16 cellular contexts compared by ENCODE assay signal in the genomic region with DNA sequence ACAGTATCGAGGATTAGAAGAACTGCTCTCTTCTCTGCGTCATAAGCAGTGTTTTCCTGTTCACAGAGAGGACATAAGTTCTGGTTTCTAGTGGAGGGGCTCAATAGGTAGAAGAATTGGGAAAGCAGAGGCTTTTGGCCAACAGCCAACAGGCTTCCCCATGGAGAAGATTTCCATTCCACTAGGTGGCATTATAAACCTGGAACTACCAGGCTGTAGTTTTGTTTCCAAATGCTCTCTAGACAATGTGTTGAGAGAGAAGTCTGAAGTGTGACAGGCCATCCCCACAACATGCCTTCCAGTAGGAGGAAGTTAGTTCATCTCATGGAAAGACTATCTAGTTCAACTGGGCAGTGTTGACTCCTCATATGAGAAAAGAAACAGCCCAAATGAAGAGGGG.
A peak's percentile ranks its signal among the peaks of the same experiment; 100 is the strongest.
DNase-seq lines count a peak whose midpoint lies in the region; TF ChIP-seq lines count a peak whose summit lies in the region.
"Had no signal": no experiment of that assay in that cellular context is flagged by ENCODE, and none has a peak within 500 bp of the region (broad histone marks: within the 10 kb centered on the region; RNA-seq: fewer than 3 reads in every experiment).

No MANE protein-coding gene starts in this region.

- no peaks in the 10 kb centered on the region for H3K27me3 Mint-ChIP-seq in activated naive CD8-positive, alpha-beta T cell treated with anti-CD3 and anti-CD28 coated beads for 36 hours
- H3K27me3 Mint-ChIP-seq in glutamatergic neuron (ENCODE audit: unreplicated experiment): peaks cover 4% of the 10 kb centered on the region

- no peaks in the 10 kb centered on the region for H3K79me2 ChIP-seq in SK-N-SH (ENCODE audit: insufficient read depth)

- TF ChIP-seq CTCF in BE2C (IDR thresholded peaks at IDR 0.05; ENCODE audit: low read depth, low read length): peak; percentile 49
- TF ChIP-seq CTCF in SK-N-SH (IDR thresholded peaks at IDR 0.05): peak; percentile 41
- TF ChIP-seq CTCF in glutamatergic neuron (IDR thresholded peaks at IDR 0.05; ENCODE audit: partially characterized antibody, unreplicated experiment): no peak

- H4K20me1 ChIP-seq in SK-N-SH (ENCODE audit: insufficient read depth): no peaks in the 10 kb centered on the region

- peak; percentile 27 for TF ChIP-seq RAD21 in SK-N-SH (IDR thresholded peaks at IDR 0.05; ENCODE audit: low read length)

- no peaks in the 10 kb centered on the region for H3K9me3 ChIP-seq in BE2C
- H3K9me3 ChIP-seq in SK-N-SH: no peaks in the 10 kb centered on the region
- H3K9me3 ChIP-seq: pancreas had no signal

- H2AFZ ChIP-seq in SK-N-SH (ENCODE audit: low read depth): no peak overlapping the region

- no peak overlapping the region for H3K4me2 ChIP-seq in SK-N-SH

- H3K9me3 Mint-ChIP-seq in activated naive CD8-positive, alpha-beta T cell treated with anti-CD3 and anti-CD28 coated beads for 36 hours: no peaks in the 10 kb centered on the region
- peaks cover 1% of the 10 kb centered on the region for H3K9me3 Mint-ChIP-seq in glutamatergic neuron (ENCODE audit: unreplicated experiment)

- POLR2A ChIA-PET in HEK293T (lab: Yijun Ruan, JAX) (no interaction called here), SK-N-SH (lab: Yijun Ruan, JAX) (no interaction called here)

- intact Hi-C loops in posterior vena cava (cut with DNase I): no loop called here

- no peaks in the 10 kb centered on the region for H3K4me1 Mint-ChIP-seq in activated naive CD8-positive, alpha-beta T cell treated with anti-CD3 and anti-CD28 coated beads for 36 hours
- H3K4me1 Mint-ChIP-seq in glutamatergic neuron (ENCODE audit: low read depth, unreplicated experiment): no peaks in the 10 kb centered on the region

- H3K36me3 Mint-ChIP-seq in activated naive CD8-positive, alpha-beta T cell treated with anti-CD3 and anti-CD28 coated beads for 36 hours: no peaks in the 10 kb centered on the region
- H3K36me3 Mint-ChIP-seq in glutamatergic neuron (ENCODE audit: unreplicated experiment): peaks cover 18% of the 10 kb centered on the region

- H3K27me3 ChIP-seq in BE2C (no peaks in the 10 kb centered on the region), SK-N-SH (ENCODE audit: insufficient read depth) (no peaks in the 10 kb centered on the region)
- H3K27me3 ChIP-seq: pancreas had no signal

- H3K4me3 Mint-ChIP-seq in activated naive CD8-positive, alpha-beta T cell treated with anti-CD3 and anti-CD28 coated beads for 36 hours: no peak overlapping the region
- no peak overlapping the region for H3K4me3 Mint-ChIP-seq in glutamatergic neuron (ENCODE audit: unreplicated experiment)
- H3K4me3 Mint-ChIP-seq: activated naive CD4-positive, alpha-beta T cell treated with anti-CD3 and anti-CD28 coated beads for 36 hours had no signal

- no peaks in the 10 kb centered on the region for H3F3A ChIP-seq in SK-N-SH (replicated peaks; ENCODE audit: insufficient read depth)

- no peak for TF ChIP-seq EP300 in SK-N-SH (IDR thresholded peaks at IDR 0.05; ENCODE audit: borderline replicate concordance in 1 of 2, low read depth in 1 of 2, low read length in 1 of 2)

- peak; percentile 24 for DNase-seq in BE2C
- DNase-seq in HEK293T (ENCODE audit: extremely low spot score): peak; percentile 10
- DNase-seq in SK-N-SH: peak; percentile 5
- DNase-seq in glomerular visceral epithelial cell (ENCODE audit: extremely low spot score): peak; percentile 11
- DNase-seq in NOMO-1 treated with DMSO at 0.1 percent for 48 hours (lab: John Stamatoyannopoulos, UW; ENCODE audit: unreplicated experiment): no peak
- DNase-seq in activated naive CD8-positive, alpha-beta T cell treated with anti-CD3 and anti-CD28 coated beads for 36 hours: no peak
- DNase-seq in glutamatergic neuron: no peak
- DNase-seq in posterior vena cava (ENCODE audit: low spot score): no peak
- DNase-seq: activated CD4-positive, alpha-beta T cell treated with anti-CD3 and anti-CD28 coated beads, Interleukin-2, amount 50 U/mL, for 4 hours; activated naive CD4-positive, alpha-beta T cell treated with anti-CD3 and anti-CD28 coated beads for 36 hours; Kasumi-1; NCI-H510A treated with DMSO at 0.1 percent for 48 hours; stimulated activated CD4-positive, alpha-beta T cell treated with anti-CD3 and anti-CD28 coated beads, Interleukin-2, amount 100 ng/mL, for 48 hours; stimulated activated naive CD8-positive, alpha-beta T cell treated with anti-CD3 and anti-CD28 coated beads, Interleukin-15, Interleukin-2, amounts not matched to agents 100 U/mL and 50 U/mL, for 24 hours had no signal

- 25% methylated on average over 2 of the region's 2 CpGs for WGBS in SK-N-SH (ENCODE audit: low lambda C conversion rate)

- no peak overlapping the region for H3K9ac ChIP-seq in SK-N-SH

- H3K36me3 ChIP-seq in BE2C (no peaks in the 10 kb centered on the region), SK-N-SH (replicated peaks in 1 of 2; ENCODE audit: control insufficient read depth in 1 of 2, insufficient read depth in 2 of 2, low read length in 1 of 2) (no peaks in the 10 kb centered on the region)
- H3K36me3 ChIP-seq: pancreas had no signal

- H3K27ac Mint-ChIP-seq in activated naive CD8-positive, alpha-beta T cell treated with anti-CD3 and anti-CD28 coated beads for 36 hours: no peak overlapping the region
- no peak overlapping the region for H3K27ac Mint-ChIP-seq in glutamatergic neuron (ENCODE audit: unreplicated experiment)
- H3K27ac Mint-ChIP-seq: activated naive CD4-positive, alpha-beta T cell treated with anti-CD3 and anti-CD28 coated beads for 36 hours had no signal

- H3K4me1 ChIP-seq in BE2C: no peaks in the 10 kb centered on the region
- H3K4me1 ChIP-seq in SK-N-SH (ENCODE audit: control insufficient read depth in 1 of 2, insufficient read depth in 2 of 2, low read depth in 1 of 2, low read length in 1 of 2): no peaks in the 10 kb centered on the region; a peak in 1 of 4 replicates
- H3K4me1 ChIP-seq: pancreas had no signal

- no peak overlapping the region for H3K4me3 ChIP-seq in BE2C (ENCODE audit: low read depth, low read length)
- no peak overlapping the region for H3K4me3 ChIP-seq in SK-N-SH (ENCODE audit: low read depth in 2 of 2, low read length in 1 of 2)
- H3K4me3 ChIP-seq: lung, pancreas had no signal

- CTCF ChIA-PET in HEK293T (lab: Yijun Ruan, JAX) (interaction anchor here (0.6 kb wide), 1 partner anchor 125 kb away, joined by 3 read pairs; no protein-coding TSS in a partner anchor), SK-N-SH (lab: Yijun Ruan, JAX) (no interaction called here)

- H3K9me2 ChIP-seq in SK-N-SH: no peaks in the 10 kb centered on the region

- H3K27ac ChIP-seq in SK-N-SH (ENCODE audit: low read depth in 2 of 2, low read length in 1 of 2): no peak overlapping the region
- H3K27ac ChIP-seq: pancreas had no signal

TF ChIP-seq in HEK293T, 16 proteins besides CTCF, POLR2A, EP300 and RAD21:
- TF ChIP-seq ZNF384 (IDR thresholded peaks at IDR 0.05) (no peak), TARDBP (IDR thresholded peaks at IDR 0.05) (no peak), ARNT (IDR thresholded peaks at IDR 0.05) (no peak), SP1 (IDR thresholded peaks at IDR 0.05) (no peak), HDGF (IDR thresholded peaks at IDR 0.05; ENCODE audit: borderline replicate concordance) (no peak)
- TF ChIP-seq, protein P1, sequence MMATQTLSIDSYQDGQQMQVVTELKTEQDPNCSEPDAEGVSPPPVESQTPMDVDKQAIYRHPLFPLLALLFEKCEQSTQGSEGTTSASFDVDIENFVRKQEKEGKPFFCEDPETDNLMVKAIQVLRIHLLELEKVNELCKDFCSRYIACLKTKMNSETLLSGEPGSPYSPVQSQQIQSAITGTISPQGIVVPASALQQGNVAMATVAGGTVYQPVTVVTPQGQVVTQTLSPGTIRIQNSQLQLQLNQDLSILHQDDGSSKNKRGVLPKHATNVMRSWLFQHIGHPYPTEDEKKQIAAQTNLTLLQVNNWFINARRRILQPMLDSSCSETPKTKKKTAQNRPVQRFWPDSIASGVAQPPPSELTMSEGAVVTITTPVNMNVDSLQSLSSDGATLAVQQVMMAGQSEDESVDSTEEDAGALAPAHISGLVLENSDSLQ (IDR thresholded peaks at IDR 0.05): no peak
TF ChIP-seq in HEK293T: peak in this region for 0.

TF ChIP-seq in SK-N-SH, 30 proteins besides CTCF, POLR2A, EP300 and RAD21:
- TF ChIP-seq RXRA (IDR thresholded peaks at IDR 0.05; ENCODE audit: borderline replicate concordance, low read depth): no peak
- TF ChIP-seq NFIC (IDR thresholded peaks at IDR 0.05; ENCODE audit: borderline replicate concordance): peak; percentile 42; the same call in 1 of the 2 replicates
- no peak for TF ChIP-seq GATA2 (CRISPR knock-in tag; IDR thresholded peaks at IDR 0.05)
- TF ChIP-seq, protein P2, sequence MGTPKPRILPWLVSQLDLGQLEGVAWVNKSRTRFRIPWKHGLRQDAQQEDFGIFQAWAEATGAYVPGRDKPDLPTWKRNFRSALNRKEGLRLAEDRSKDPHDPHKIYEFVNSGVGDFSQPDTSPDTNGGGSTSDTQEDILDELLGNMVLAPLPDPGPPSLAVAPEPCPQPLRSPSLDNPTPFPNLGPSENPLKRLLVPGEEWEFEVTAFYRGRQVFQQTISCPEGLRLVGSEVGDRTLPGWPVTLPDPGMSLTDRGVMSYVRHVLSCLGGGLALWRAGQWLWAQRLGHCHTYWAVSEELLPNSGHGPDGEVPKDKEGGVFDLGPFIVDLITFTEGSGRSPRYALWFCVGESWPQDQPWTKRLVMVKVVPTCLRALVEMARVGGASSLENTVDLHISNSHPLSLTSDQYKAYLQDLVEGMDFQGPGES (IDR thresholded peaks at IDR 0.05; ENCODE audit: low read depth, low read length): no peak

Comparison
In these comparisons a context has a peak if more than half of its experiments do, and no peak if none do; other contexts are left out.
1. DNase-seq: peak in BE2C (single experiment), HEK293T (single experiment), SK-N-SH (single experiment) and glomerular visceral epithelial cell (single experiment); none in NOMO-1 treated with DMSO at 0.1 percent for 48 hours (single experiment), activated naive CD8-positive, alpha-beta T cell treated with anti-CD3 and anti-CD28 coated beads for 36 hours (single experiment), glutamatergic neuron (single experiment) and posterior vena cava (single experiment).